In the genomic region with DNA sequence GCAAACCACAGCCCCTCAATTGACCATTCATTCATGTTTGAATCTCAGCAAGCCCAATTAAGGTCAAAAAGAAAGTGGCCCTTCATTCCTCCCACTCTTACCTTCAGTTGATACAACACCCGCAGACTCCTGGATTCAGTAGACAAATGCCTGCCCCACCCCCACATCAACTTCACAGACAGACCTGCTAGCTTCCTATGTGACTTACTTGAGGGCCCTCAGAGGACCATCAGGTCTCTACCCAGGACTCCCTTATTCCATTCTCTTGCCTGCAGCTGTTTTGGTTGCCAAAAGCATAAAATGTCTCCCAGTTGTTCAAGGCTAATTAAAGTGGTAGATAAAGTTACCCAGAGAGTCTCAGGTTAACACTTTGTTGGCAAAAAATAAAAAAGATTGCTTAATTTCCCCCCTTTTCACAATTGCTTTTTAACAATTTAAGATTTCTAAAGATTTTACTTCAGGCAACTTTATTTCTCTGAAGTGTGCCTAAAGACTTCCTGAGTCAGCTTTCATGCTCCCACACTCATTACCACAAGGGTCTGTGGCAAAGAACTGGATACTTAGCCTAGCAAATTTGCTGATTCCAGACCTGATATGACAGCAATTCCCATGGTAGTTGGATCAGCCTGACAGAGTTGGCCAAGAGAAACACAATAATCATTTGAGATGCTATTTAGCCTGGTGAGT, we compare ENCODE assay signal across 1 cellular context.
TF ChIP-seq lines count a peak whose summit lies in the region.

No MANE protein-coding gene starts in this region.

TF ChIP-seq in IMR-90, 13 proteins besides CTCF, POLR2A, EP300 and RAD21 (continued from another document):
- TF ChIP-seq, protein P1, sequence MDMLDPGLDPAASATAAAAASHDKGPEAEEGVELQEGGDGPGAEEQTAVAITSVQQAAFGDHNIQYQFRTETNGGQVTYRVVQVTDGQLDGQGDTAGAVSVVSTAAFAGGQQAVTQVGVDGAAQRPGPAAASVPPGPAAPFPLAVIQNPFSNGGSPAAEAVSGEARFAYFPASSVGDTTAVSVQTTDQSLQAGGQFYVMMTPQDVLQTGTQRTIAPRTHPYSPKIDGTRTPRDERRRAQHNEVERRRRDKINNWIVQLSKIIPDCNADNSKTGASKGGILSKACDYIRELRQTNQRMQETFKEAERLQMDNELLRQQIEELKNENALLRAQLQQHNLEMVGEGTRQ (IDR thresholded peaks at IDR 0.05; ENCODE audit: low read depth, low read length), result no peak
- TF ChIP-seq, protein P2, sequence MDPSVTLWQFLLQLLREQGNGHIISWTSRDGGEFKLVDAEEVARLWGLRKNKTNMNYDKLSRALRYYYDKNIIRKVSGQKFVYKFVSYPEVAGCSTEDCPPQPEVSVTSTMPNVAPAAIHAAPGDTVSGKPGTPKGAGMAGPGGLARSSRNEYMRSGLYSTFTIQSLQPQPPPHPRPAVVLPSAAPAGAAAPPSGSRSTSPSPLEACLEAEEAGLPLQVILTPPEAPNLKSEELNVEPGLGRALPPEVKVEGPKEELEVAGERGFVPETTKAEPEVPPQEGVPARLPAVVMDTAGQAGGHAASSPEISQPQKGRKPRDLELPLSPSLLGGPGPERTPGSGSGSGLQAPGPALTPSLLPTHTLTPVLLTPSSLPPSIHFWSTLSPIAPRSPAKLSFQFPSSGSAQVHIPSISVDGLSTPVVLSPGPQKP (IDR thresholded peaks at IDR 0.05; ENCODE audit: borderline replicate concordance, low read depth, low read length), result no peak
- TF ChIP-seq MAFK (IDR thresholded peaks at IDR 0.05; ENCODE audit: low read depth, low read length) (no peak), FOS (IDR thresholded peaks at IDR 0.05; ENCODE audit: low read depth, low read length) (no peak), CEBPB (IDR thresholded peaks at IDR 0.05; ENCODE audit: low read depth, low read length) (no peak), BHLHE40 (IDR thresholded peaks at IDR 0.05; ENCODE audit: low read depth, low read length) (no peak), CHD1 (IDR thresholded peaks at IDR 0.05; ENCODE audit: low read depth, low read length) (no peak), NFE2L2 (IDR thresholded peaks at IDR 0.05; ENCODE audit: low read depth, low read length) (no peak), MAZ (IDR thresholded peaks at IDR 0.05; ENCODE audit: borderline replicate concordance, low read depth, low read length) (no peak), SMC3 (IDR thresholded peaks at IDR 0.05; ENCODE audit: low read depth, low read length) (no peak), MXI1 (IDR thresholded peaks at IDR 0.05; ENCODE audit: borderline replicate concordance, low read depth, low read length) (no peak), RFX5 (IDR thresholded peaks at IDR 0.05; ENCODE audit: low read depth, low read length) (no peak)
